12 cellular contexts compared by ENCODE assay signal in the genomic region with DNA sequence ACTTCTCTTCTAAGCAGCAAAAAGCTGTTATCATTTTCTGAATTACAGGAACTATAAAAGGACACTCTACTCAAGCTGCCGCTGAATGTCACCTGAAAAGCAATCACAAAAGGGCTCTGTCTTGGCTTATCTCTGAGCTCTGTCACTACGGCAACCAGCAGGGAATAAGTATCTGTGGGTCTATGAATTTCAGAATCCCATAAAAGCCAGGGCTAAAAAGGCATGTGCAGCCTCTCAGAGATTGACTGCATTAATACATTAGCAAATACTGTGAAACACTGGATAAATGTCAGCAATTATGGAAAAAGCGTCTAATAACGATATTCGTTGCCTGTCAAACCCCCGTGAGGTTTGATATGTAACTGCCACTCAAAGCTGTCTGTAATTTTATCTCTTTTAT.
A peak's percentile ranks its signal among the peaks of the same experiment; 100 is the strongest.
DNase-seq lines count a peak whose midpoint lies in the region; ATAC-seq and TF ChIP-seq lines count a peak whose summit lies in the region.
"Had no signal": no experiment of that assay in that cellular context is flagged by ENCODE, and none has a peak within 500 bp of the region (broad histone marks: within the 10 kb centered on the region; RNA-seq: fewer than 3 reads in every experiment).

No MANE protein-coding gene starts in this region.

- no peak for TF ChIP-seq CTCF in gastrocnemius medialis (IDR thresholded peaks at IDR 0.05 in 4 of 5, conservative IDR thresholded peaks at IDR 0.05 in 1 of 5)

- no peak for ATAC-seq in gastrocnemius medialis
- no peak for ATAC-seq in activated CD4-positive, CD25-positive, alpha-beta regulatory T cell treated with anti-CD3 and anti-CD28 coated beads, Interleukin-2, amount 50 U/mL, for 24 hours

- no peaks in the 10 kb centered on the region for H3K36me3 ChIP-seq in gastrocnemius medialis
- H3K36me3 ChIP-seq: SJCRH30 had no signal

- H3K9me3 ChIP-seq in gastrocnemius medialis = no peaks in the 10 kb centered on the region
- H3K9me3 ChIP-seq: SJCRH30 had no signal

- no peaks in the 10 kb centered on the region for H3K27me3 ChIP-seq in gastrocnemius medialis
- H3K27me3 ChIP-seq: SJCRH30 had no signal

- DNase-seq in DMS79 treated with DMSO at 0.1 percent for 48 hours (lab: John Stamatoyannopoulos, UW) (peak; percentile 91), NCI-H146 treated with DMSO at 0.1 percent for 48 hours (lab: John Stamatoyannopoulos, UW; ENCODE audit: unreplicated experiment) (peak; percentile 96), NCI-H748 (lab: John Stamatoyannopoulos, UW; ENCODE audit: unreplicated experiment) (peak; percentile 97), medulla oblongata (ENCODE audit: extremely low spot score) (peak; percentile 59), gastrocnemius medialis (no peak), DMS53 (lab: John Stamatoyannopoulos, UW) (no peak)
- DNase-seq in activated effector memory CD4-positive, alpha-beta T cell treated with anti-CD3 and anti-CD28 coated beads, Interleukin-2, amount 50 U/mL, for 16 hours = no peak
- DNase-seq: activated naive CD4-positive, alpha-beta T cell treated with anti-CD3 and anti-CD28 coated beads, Interleukin-2, amount 10 ng/mL, durations not matched to agents 7 days and 5 days; DND-41; stimulated activated CD4-positive, alpha-beta T cell treated with anti-CD3 and anti-CD28 coated beads, Interleukin-2, amount 100 ng/mL, for 48 hours had no signal

- H3K4me1 ChIP-seq in gastrocnemius medialis = peaks cover 0 to 5% of the 10 kb centered on the region in 2 donors

- in situ Hi-C loops in gastrocnemius medialis (cut with MboI; ENCODE audit: low sequenced_read_pairs in 4 of 4) = no loop called here

- H3K27ac ChIP-seq in gastrocnemius medialis = no peak overlapping the region
- H3K27ac ChIP-seq: SJCRH30 had no signal

- intact Hi-C loops in gastrocnemius medialis (cut with DNase I; ENCODE audit: low total_unique reads) = no loop called here

- H3K4me3 ChIP-seq in gastrocnemius medialis = no peak overlapping the region
- H3K4me3 ChIP-seq: SJCRH30 had no signal

- no peak for TF ChIP-seq POLR2A in gastrocnemius medialis (IDR thresholded peaks at IDR 0.05)

Comparison
In these comparisons a context has a peak if more than half of its experiments do, and no peak if none do; other contexts are left out.
1. DNase-seq: peak in DMS79 treated with DMSO at 0.1 percent for 48 hours (single experiment), NCI-H146 treated with DMSO at 0.1 percent for 48 hours (single experiment), NCI-H748 (single experiment) and medulla oblongata (single experiment); none in gastrocnemius medialis (0 of 2), activated effector memory CD4-positive, alpha-beta T cell treated with anti-CD3 and anti-CD28 coated beads, Interleukin-2, amount 50 U/mL, for 16 hours (single experiment) and DMS53 (single experiment).